10 cellular contexts compared by ENCODE assay signal in the genomic region with DNA sequence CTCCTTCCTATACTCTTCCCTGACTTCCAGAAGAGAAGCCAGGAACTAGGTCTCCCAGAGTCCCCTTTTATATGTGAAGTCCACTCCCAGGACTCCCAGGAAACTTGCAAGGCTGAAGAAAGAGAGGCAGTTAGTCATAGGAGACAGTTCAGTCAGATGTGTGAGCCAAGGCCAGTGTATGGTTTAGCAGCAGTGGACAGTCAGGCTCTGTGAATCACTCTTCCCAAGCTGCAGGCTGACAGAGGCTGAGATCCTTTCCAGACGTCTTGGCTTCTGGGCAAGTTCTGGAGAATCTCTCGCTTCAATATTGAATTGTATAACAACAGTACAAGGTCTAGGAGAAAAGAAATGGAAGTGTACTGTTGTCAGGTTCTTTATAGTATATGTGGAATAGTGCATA. TPM values are rescaled to one million over a fixed set of nuclear protein-coding genes. Genes with fewer than 3 reads are reported as not detected.
DNase-seq lines count a peak whose midpoint lies in the region; ATAC-seq and TF ChIP-seq lines count a peak whose summit lies in the region.
"Had no signal": no experiment of that assay in that cellular context is flagged by ENCODE, and none has a peak within 500 bp of the region (broad histone marks: within the 10 kb centered on the region; RNA-seq: fewer than 3 reads in every experiment).

No MANE protein-coding gene starts in this region.

- DNase-seq in EH (ENCODE audit: low read depth) (peak; percentile 89), SK-N-DZ (ENCODE audit: low spot score) (peak; percentile 33), fibroblast of villous mesenchyme (ENCODE audit: low read depth) (peak; percentile 96), ovary (peak; percentile 52 to 74 (median 64)), DMS 273 (lab: John Stamatoyannopoulos, UW; ENCODE audit: unreplicated experiment) (no peak), NCI-H526 (lab: John Stamatoyannopoulos, UW) (no peak), H4 (ENCODE audit: low spot score) (no peak)
- no peak for DNase-seq in stimulated activated naive CD8-positive, alpha-beta T cell treated with anti-CD3 and anti-CD28 coated beads, Interleukin-15, Interleukin-2, amounts not matched to agents 100 U/mL and 50 U/mL, for 24 hours
- DNase-seq: NCI-H1105 treated with DMSO at 0.1 percent for 48 hours had no signal

- TF ChIP-seq CTCF in fibroblast of villous mesenchyme (IDR thresholded peaks at IDR 0.05; ENCODE audit: insufficient read depth, low read depth, low read length) (no peak), ovary (IDR thresholded peaks at IDR 0.05) (no peak)

- no peak for TF ChIP-seq POLR2A in ovary (IDR thresholded peaks at IDR 0.05)

- no peak overlapping the region for H3K4me3 ChIP-seq in fibroblast of villous mesenchyme (ENCODE audit: low read depth, low read length)
- no peak overlapping the region for H3K4me3 ChIP-seq in ovary
- H3K4me3 ChIP-seq: upper lobe of left lung had no signal

- H3K27ac ChIP-seq in ovary: no peak overlapping the region
- H3K27ac ChIP-seq: upper lobe of left lung had no signal

- TF ChIP-seq EP300 in ovary (IDR thresholded peaks at IDR 0.05): no peak

- H3K36me3 ChIP-seq in ovary: no peaks in the 10 kb centered on the region

- no peaks in the 10 kb centered on the region for H3K27me3 ChIP-seq in ovary
- H3K27me3 ChIP-seq: upper lobe of left lung had no signal

- intact Hi-C loops in ovary (cut with DNase I): no loop called here

- ATAC-seq in stimulated activated naive CD8-positive, alpha-beta T cell treated with anti-CD3 and anti-CD28 coated beads, Interleukin-15, Interleukin-2, amounts not matched to agents 100 U/mL and 50 U/mL, for 24 hours: no peak

- H3K9me3 ChIP-seq in ovary: no peaks in the 10 kb centered on the region
- H3K9me3 ChIP-seq: upper lobe of left lung had no signal

- WGBS in ovary, 3 donors: 9 to 23% (median 13%) methylated on average over 2 of the region's 2 CpGs

- peaks cover 3% of the 10 kb centered on the region for H3K4me1 ChIP-seq in ovary (ENCODE audit: insufficient read depth)

RNA-seq across cellular contexts. Expression of gene BLVRA, which starts 26.9 kb away (rescaled TPM):
- polyA plus RNA-seq in SK-N-DZ (2014; cell fraction: cytosol; rRNA removed): 49.3 and 52.1 TPM in 2 replicates
- 27.8 and 41.1 TPM in 2 replicates for polyA plus RNA-seq in SK-N-DZ (2014; cell fraction: nucleus; rRNA removed)
- 14.7 and 24.2 TPM in 2 replicates for total RNA-seq in fibroblast of villous mesenchyme
- 10 to 100 TPM; 47.6 to 75.1 (median 65.2) TPM for total RNA-seq in ovary
- polyA plus RNA-seq in ovary: 10 to 100 TPM; 64.4 to 66.4 TPM
- 86.1 and 109 TPM in 2 replicates for total RNA-seq in H4 (2014; rRNA removed; shearing (Covaris generic))

RNA-seq across cellular contexts. Expression of gene COA1, which starts 56.1 kb away (rescaled TPM):
- polyA plus RNA-seq in SK-N-DZ (2014; cell fraction: cytosol; rRNA removed): 170 and 179 TPM in 2 replicates
- polyA plus RNA-seq in SK-N-DZ (2014; cell fraction: nucleus; rRNA removed): 141 and 152 TPM in 2 replicates
- total RNA-seq in fibroblast of villous mesenchyme: 37.7 and 41.5 TPM in 2 replicates
- 10 to 100 TPM; 45.4 to 67.7 (median 51.8) TPM for total RNA-seq in ovary
- 10 to 100 TPM; 33.2 to 41.8 TPM for polyA plus RNA-seq in ovary
- total RNA-seq in H4 (2014; rRNA removed; shearing (Covaris generic)): 117 and 154 TPM in 2 replicates

Comparison
In these comparisons a context has a peak if more than half of its experiments do, and no peak if none do; other contexts are left out.
1. DNase-seq: peak in EH (single experiment), SK-N-DZ (single experiment), fibroblast of villous mesenchyme (single experiment) and ovary (5 of 5); none in DMS 273 (single experiment), NCI-H526 (0 of 2), H4 (single experiment) and stimulated activated naive CD8-positive, alpha-beta T cell treated with anti-CD3 and anti-CD28 coated beads, Interleukin-15, Interleukin-2, amounts not matched to agents 100 U/mL and 50 U/mL, for 24 hours (single experiment).